Comparison of ENCODE assay signal across 19 cellular contexts in the genomic region with DNA sequence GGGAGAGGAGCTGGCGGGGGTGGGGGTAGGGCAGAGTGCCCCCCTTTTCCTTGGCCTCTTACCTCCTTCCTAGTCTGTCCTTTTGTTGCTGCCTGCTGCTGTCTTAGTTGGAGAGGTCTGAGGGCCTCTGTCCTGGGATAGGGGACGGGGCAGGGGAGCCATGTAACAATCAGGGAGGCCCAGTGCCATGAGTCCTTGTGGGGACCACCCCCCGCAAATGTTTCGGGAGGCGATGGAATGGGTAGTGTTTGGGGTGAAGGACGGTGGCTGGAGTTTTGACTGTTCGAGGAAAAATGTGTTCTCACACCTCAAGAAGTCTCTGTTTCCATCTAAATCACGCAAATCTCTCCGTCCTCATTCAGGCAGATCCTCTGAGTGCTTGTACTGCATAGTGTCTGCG.
DNase-seq lines count a peak whose midpoint lies in the region; ATAC-seq and TF ChIP-seq lines count a peak whose summit lies in the region.
"Had no signal": no experiment of that assay in that cellular context is flagged by ENCODE, and none has a peak within 500 bp of the region (broad histone marks: within the 10 kb centered on the region; RNA-seq: fewer than 3 reads in every experiment).

No MANE protein-coding gene starts in this region.

- no peak overlapping the region for H3K56ac ChIP-seq in H9 (ENCODE audit: insufficient read length, low read depth, low read length)

- no peak overlapping the region for H2AFZ ChIP-seq in H9 (ENCODE audit: low read length)
- H2AFZ ChIP-seq: GM23248 had no signal

- H2BK20ac ChIP-seq in H9 (ENCODE audit: low read depth, low read length, poor library complexity, severe bottlenecking), result no peak overlapping the region

- no peak overlapping the region for H3K9ac ChIP-seq in H9 (ENCODE audit: extremely low read depth, insufficient read length, low read length)
- H3K9ac ChIP-seq: GM23248, KMS-11 had no signal

- no peak for TF ChIP-seq CTCF in H9 (conservative IDR thresholded peaks at IDR 0.05)
- TF ChIP-seq CTCF in WTC11 (IDR thresholded peaks at IDR 0.05), result no peak
- no peak for TF ChIP-seq CTCF in mesothelial cell of epicardium (IDR thresholded peaks at IDR 0.05; ENCODE audit: unreplicated experiment)
- no peak for TF ChIP-seq CTCF in type B pancreatic cell (conservative IDR thresholded peaks at IDR 0.05)

- H3K4me2 ChIP-seq in H9 (ENCODE audit: insufficient read depth, insufficient read length, low read length), result no peak overlapping the region
- H3K4me2 ChIP-seq: KMS-11 had no signal

- no peak overlapping the region for H3K18ac ChIP-seq in H9 (ENCODE audit: insufficient read length, low read depth, low read length)

- H3K27ac Mint-ChIP-seq in H9 (peak overlapping the region; percentile 65 to 88 (median 79); a peak in 3 of 7 replicates), WTC11 (peak overlapping the region; percentile 74), mesothelial cell of epicardium (peak overlapping the region; percentile 73), type B pancreatic cell (peak overlapping the region; percentile 77)
- peak overlapping the region in 1 of 2 donors; percentile 42 for H3K27ac Mint-ChIP-seq in stimulated activated naive CD8-positive, alpha-beta T cell treated with anti-CD3 and anti-CD28 coated beads, Interleukin-15, amount 100 ng/mL, for 72 hours
- H3K27ac Mint-ChIP-seq: B cell; CD8-positive, alpha-beta T cell had no signal

- H3K9me3 Mint-ChIP-seq in H9 (no peaks in the 10 kb centered on the region; a peak in 1 of 5 replicates), WTC11 (no peaks in the 10 kb centered on the region), mesothelial cell of epicardium (peaks cover 3% of the 10 kb centered on the region), type B pancreatic cell (no peaks in the 10 kb centered on the region)
- H3K9me3 Mint-ChIP-seq in activated T-cell treated with anti-CD3 and anti-CD28 coated beads, Interleukin-2, amount 50 U/mL, for 4 hours, result no peaks in the 10 kb centered on the region
- H3K9me3 Mint-ChIP-seq in stimulated activated naive CD8-positive, alpha-beta T cell treated with anti-CD3 and anti-CD28 coated beads, Interleukin-15, amount 100 ng/mL, for 72 hours, result no peaks in the 10 kb centered on the region
- H3K9me3 Mint-ChIP-seq: CD8-positive, alpha-beta T cell had no signal

- H3K27me3 Mint-ChIP-seq in H9 (ENCODE audit: low read depth), result no peaks in the 10 kb centered on the region
- H3K27me3 Mint-ChIP-seq in WTC11 (ENCODE audit: low read depth), result no peaks in the 10 kb centered on the region
- no peaks in the 10 kb centered on the region for H3K27me3 Mint-ChIP-seq in mesothelial cell of epicardium (ENCODE audit: low read depth)
- H3K27me3 Mint-ChIP-seq in type B pancreatic cell, result no peaks in the 10 kb centered on the region
- no peaks in the 10 kb centered on the region for H3K27me3 Mint-ChIP-seq in activated T-cell treated with anti-CD3 and anti-CD28 coated beads, Interleukin-2, amount 50 U/mL, for 4 hours (ENCODE audit: low read depth)
- H3K27me3 Mint-ChIP-seq in stimulated activated naive CD8-positive, alpha-beta T cell treated with anti-CD3 and anti-CD28 coated beads, Interleukin-15, amount 100 ng/mL, for 72 hours, result no peaks in the 10 kb centered on the region
- H3K27me3 Mint-ChIP-seq: B cell had no signal

- H3K14ac ChIP-seq in H9 (ENCODE audit: insufficient read depth, low read length), result no peak overlapping the region

- H3K36me3 Mint-ChIP-seq in H9 (ENCODE audit: insufficient read depth in 1 of 3, low read depth in 3 of 3) (peaks cover 0 to 28% (median 10%) of the 10 kb centered on the region in 3 experiments; a peak in 4 of 7 replicates), WTC11 (peaks cover 32% of the 10 kb centered on the region), mesothelial cell of epicardium (no peaks in the 10 kb centered on the region), type B pancreatic cell (no peaks in the 10 kb centered on the region)
- peaks cover 15% of the 10 kb centered on the region for H3K36me3 Mint-ChIP-seq in activated T-cell treated with anti-CD3 and anti-CD28 coated beads, Interleukin-2, amount 50 U/mL, for 4 hours (ENCODE audit: insufficient read depth)

- no peak overlapping the region for H2BK15ac ChIP-seq in H9 (ENCODE audit: low read depth, low read length)

- H2BK120ac ChIP-seq in H9 (ENCODE audit: low read depth, low read length, poor library complexity, severe bottlenecking), result no peak overlapping the region

- H3K27ac ChIP-seq in H9 (ENCODE audit: insufficient read length, low read depth, low read length), result no peak overlapping the region
- H3K27ac ChIP-seq: GM23248, KMS-11 had no signal

- no peak overlapping the region for H3K4ac ChIP-seq in H9 (ENCODE audit: low read depth, low read length)

- no peaks in the 10 kb centered on the region for H3K9me3 ChIP-seq in H9 (ENCODE audit: control insufficient read depth, low read depth, low read length)

- H3K27me3 ChIP-seq in H9 (ENCODE audit: insufficient read depth, low read length), result no peaks in the 10 kb centered on the region

- H4K5ac ChIP-seq in H9 (ENCODE audit: insufficient read length, low read depth, low read length), result no peak overlapping the region

- H3K79me2 ChIP-seq in H9 (ENCODE audit: insufficient read depth, low read length), result no peaks in the 10 kb centered on the region

- ATAC-seq in WTC11 (no peak), GM18868 (IDR thresholded peaks at IDR 0.05; ENCODE audit: unreplicated experiment) (no peak)
- ATAC-seq in activated T-cell treated with anti-CD3 and anti-CD28 coated beads, Interleukin-2, amount 50 U/mL, for 4 hours, result no peak
- no peak for ATAC-seq in stimulated activated naive CD8-positive, alpha-beta T cell treated with anti-CD3 and anti-CD28 coated beads, Interleukin-15, amount 100 ng/mL, for 72 hours
- ATAC-seq: CD8-positive, alpha-beta T cell; GM12878; HepG2 had no signal

- WGBS in H9 (ENCODE audit: extremely low coverage, insufficient read length, low lambda C conversion rate), result no CpG with 5 or more reads among the region's 10 CpGs

- H2BK12ac ChIP-seq in H9 (ENCODE audit: insufficient read length, low read depth, low read length), result no peak overlapping the region

- H4K91ac ChIP-seq in H9 (ENCODE audit: insufficient read length, low read depth, low read length), result no peak overlapping the region

- no peak overlapping the region for H2BK5ac ChIP-seq in H9 (ENCODE audit: insufficient read length, low read length)

- no peak overlapping the region for H3T11ph ChIP-seq in H9 (ENCODE audit: low read length)

- no peak overlapping the region for H2AK5ac ChIP-seq in H9 (ENCODE audit: insufficient read length, low read length)

- peaks cover 10 to 23% of the 10 kb centered on the region in 2 experiments for H3K4me1 Mint-ChIP-seq in H9
- H3K4me1 Mint-ChIP-seq in WTC11, result peaks cover 10% of the 10 kb centered on the region
- H3K4me1 Mint-ChIP-seq in mesothelial cell of epicardium, result peaks cover 36% of the 10 kb centered on the region
- peaks cover 28% of the 10 kb centered on the region for H3K4me1 Mint-ChIP-seq in type B pancreatic cell (ENCODE audit: unreplicated experiment)
- no peaks in the 10 kb centered on the region for H3K4me1 Mint-ChIP-seq in activated T-cell treated with anti-CD3 and anti-CD28 coated beads, Interleukin-2, amount 50 U/mL, for 4 hours (ENCODE audit: low read depth)
- no peaks in the 10 kb centered on the region for H3K4me1 Mint-ChIP-seq in stimulated activated naive CD8-positive, alpha-beta T cell treated with anti-CD3 and anti-CD28 coated beads, Interleukin-15, amount 100 ng/mL, for 72 hours
- H3K4me1 Mint-ChIP-seq: B cell had no signal

- no peaks in the 10 kb centered on the region for H3K79me1 ChIP-seq in H9 (ENCODE audit: insufficient read depth, low read depth, low read length, poor library complexity, severe bottlenecking)

- no peak overlapping the region for H3K23ac ChIP-seq in H9 (ENCODE audit: insufficient read length, low read depth, low read length)

- H3K23me2 ChIP-seq in H9 (ENCODE audit: insufficient read length, low read depth, low read length, poor library complexity, severe bottlenecking), result no peaks in the 10 kb centered on the region

- no peaks in the 10 kb centered on the region for H4K20me1 ChIP-seq in H9 (ENCODE audit: control insufficient read depth, insufficient read depth, insufficient read length)

- DNase-seq in H9, result peak; percentile 20
- no peak for DNase-seq in WTC11 (ENCODE audit: low spot score)
- no peak for DNase-seq in mesothelial cell of epicardium (ENCODE audit: low spot score in 2 of 2, unreplicated experiment in 2 of 2)
- no peak for DNase-seq in type B pancreatic cell (ENCODE audit: extremely low spot score, unreplicated experiment)
- no peak for DNase-seq in activated T-cell treated with anti-CD3 and anti-CD28 coated beads, Interleukin-2, amount 50 U/mL, for 4 hours
- DNase-seq in stimulated activated naive CD8-positive, alpha-beta T cell treated with anti-CD3 and anti-CD28 coated beads, Interleukin-15, amount 100 ng/mL, for 72 hours, result no peak
- DNase-seq: DND-41, GM23248, NCI-H1436 treated with DMSO at 0.1 percent for 48 hours, NCI-H2029 treated with DMSO at 0.1 percent for 48 hours, NCI-H2171 treated with DMSO at 0.1 percent for 48 hours, NCI-H510A, SHP77 treated with DMSO at 0.1 percent for 48 hours had no signal

- H3K4me3 Mint-ChIP-seq in H9, result no peak overlapping the region
- no peak overlapping the region for H3K4me3 Mint-ChIP-seq in WTC11
- no peak overlapping the region for H3K4me3 Mint-ChIP-seq in mesothelial cell of epicardium
- H3K4me3 Mint-ChIP-seq in type B pancreatic cell, result no peak overlapping the region
- no peak overlapping the region for H3K4me3 Mint-ChIP-seq in activated T-cell treated with anti-CD3 and anti-CD28 coated beads, Interleukin-2, amount 50 U/mL, for 4 hours
- no peak overlapping the region for H3K4me3 Mint-ChIP-seq in stimulated activated naive CD8-positive, alpha-beta T cell treated with anti-CD3 and anti-CD28 coated beads, Interleukin-15, amount 100 ng/mL, for 72 hours
- H3K4me3 Mint-ChIP-seq: B cell; CD8-positive, alpha-beta T cell had no signal

- POLR2A ChIA-PET in WTC11 (lab: Charles Lee), result no interaction called here

- no peaks in the 10 kb centered on the region for H3K4me1 ChIP-seq in H9 (ENCODE audit: insufficient read depth, low read length)

- H4K8ac ChIP-seq in H9 (replicated peaks; ENCODE audit: insufficient read length, low read depth, low read length), result no peak overlapping the region

- CTCF ChIA-PET in WTC11 (lab: Charles Lee), result no interaction called here

TF ChIP-seq in WTC11, 78 proteins besides CTCF, POLR2A, EP300 and RAD21 (continues in another document):
- TF ChIP-seq SOX15 (CRISPR knock-in tag; IDR thresholded peaks at IDR 0.05), result no peak
- TF ChIP-seq ZNF423 (CRISPR knock-in tag; IDR thresholded peaks at IDR 0.05), result no peak
- no peak for TF ChIP-seq ZBTB21 (CRISPR knock-in tag; IDR thresholded peaks at IDR 0.05; ENCODE audit: borderline replicate concordance)
